In the genomic region with DNA sequence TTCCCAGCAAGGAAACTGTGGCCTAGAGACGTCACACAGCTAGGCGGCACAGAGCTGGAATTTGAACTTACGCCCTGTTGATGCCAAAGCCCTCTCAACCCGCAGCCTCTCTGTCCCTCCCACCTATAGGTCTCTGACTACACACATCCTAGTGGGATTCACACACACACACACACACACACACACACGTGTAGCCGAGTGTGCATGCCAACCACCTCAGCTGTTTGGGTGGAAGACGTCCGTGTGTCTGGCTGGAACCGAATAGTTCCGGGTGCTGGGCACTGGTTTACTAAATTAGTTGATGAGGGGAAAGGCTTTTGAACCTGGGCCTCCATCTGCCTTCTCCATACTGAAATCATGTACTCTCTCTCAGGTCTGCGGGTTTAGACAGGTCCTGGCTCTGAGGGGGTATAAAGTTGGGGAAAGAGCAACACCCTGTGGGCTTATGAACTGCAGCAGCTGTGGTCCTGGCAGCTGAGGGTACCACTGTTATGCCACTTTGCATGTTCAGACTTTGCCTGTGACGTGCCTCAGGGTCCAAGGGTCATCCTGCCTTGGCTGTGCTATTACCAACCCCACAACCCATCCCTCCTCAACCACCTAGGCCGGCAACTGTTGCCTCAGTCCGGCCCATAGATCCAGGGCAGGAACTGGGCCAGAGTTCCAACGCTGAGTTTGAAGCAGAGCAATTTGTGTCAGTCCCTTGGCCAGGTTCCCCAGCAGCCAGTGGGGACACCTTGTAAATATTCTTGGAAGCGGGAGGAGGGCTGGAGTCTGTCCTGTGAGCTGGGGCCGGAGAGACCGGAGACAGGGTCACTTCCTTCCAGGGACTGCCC, we compare ENCODE assay signal across 18 cellular contexts. TPM values are rescaled to one million over a fixed set of nuclear protein-coding genes. Genes with fewer than 3 reads are reported as not detected.
DNase-seq lines count a peak whose midpoint lies in the region; ATAC-seq, FAIRE-seq and TF ChIP-seq lines count a peak whose summit lies in the region.
"Had no signal": no experiment of that assay in that cellular context is flagged by ENCODE, and none has a peak within 500 bp of the region (broad histone marks: within the 10 kb centered on the region; RNA-seq: fewer than 3 reads in every experiment).

No MANE protein-coding gene starts in this region.

- intact Hi-C loops in transverse colon (cut with DNase I; ENCODE audit: low total_unique reads), result no loop called here

- H3K27me3 ChIP-seq in hepatocyte (peaks cover 62% of the 10 kb centered on the region), neuronal stem cell (ENCODE audit: control insufficient read depth in 3 of 3, insufficient read depth in 3 of 3, low read depth in 1 of 3, low read length in 3 of 3) (peaks cover 5 to 84% (median 60%) of the 10 kb centered on the region in 3 experiments), transverse colon (peaks cover 43% of the 10 kb centered on the region)

- no peak overlapping the region for H3K18ac ChIP-seq in neuronal stem cell (ENCODE audit: low read length)

- H2AK5ac ChIP-seq in neuronal stem cell (ENCODE audit: low read depth, low read length), result no peak overlapping the region

- no peak for TF ChIP-seq CTCF in hepatocyte (IDR thresholded peaks at IDR 0.05; ENCODE audit: poor library complexity)
- TF ChIP-seq CTCF in transverse colon (IDR thresholded peaks at IDR 0.05), result no peak

- H2AFZ ChIP-seq in hepatocyte (no peak overlapping the region), neuronal stem cell (ENCODE audit: low read length) (no peak overlapping the region)

- H3K14ac ChIP-seq in neuronal stem cell (ENCODE audit: low read length), result no peak overlapping the region

- H3K9me3 ChIP-seq in hepatocyte (ENCODE audit: low read depth), result no peaks in the 10 kb centered on the region
- no peaks in the 10 kb centered on the region for H3K9me3 ChIP-seq in neuronal stem cell (replicated peaks in 1 of 2; ENCODE audit: control insufficient read depth in 2 of 2, insufficient read depth in 1 of 2, low read depth in 1 of 2, low read length in 2 of 2)
- no peaks in the 10 kb centered on the region for H3K9me3 ChIP-seq in transverse colon
- H3K9me3 ChIP-seq: Caco-2, SJCRH30 had no signal

- in situ Hi-C loops in transverse colon (cut with MboI; ENCODE audit: low pct_ligation_motif_present in 1 of 4, low pct_unique_long_range_greater_than_20kb in 1 of 4, low sequenced_read_pairs in 3 of 4), result no loop called here

- no peaks in the 10 kb centered on the region for H3K36me3 ChIP-seq in hepatocyte (replicated peaks; ENCODE audit: insufficient read depth, low read depth)
- no peaks in the 10 kb centered on the region for H3K36me3 ChIP-seq in neuronal stem cell (replicated peaks in 1 of 2; ENCODE audit: control insufficient read depth in 2 of 2, insufficient read depth in 2 of 2, low read length in 2 of 2)
- no peaks in the 10 kb centered on the region for H3K36me3 ChIP-seq in transverse colon
- H3K36me3 ChIP-seq: SJCRH30 had no signal

- no peak overlapping the region for H3K9ac ChIP-seq in neuronal stem cell (ENCODE audit: low read depth, low read length, poor library complexity)

- no peak overlapping the region for H3K4me3 ChIP-seq in hepatocyte
- H3K4me3 ChIP-seq in neuronal stem cell (ENCODE audit: low read length in 2 of 2), result no peak overlapping the region
- H3K4me3 ChIP-seq in transverse colon, result no peak overlapping the region
- H3K4me3 ChIP-seq: SJCRH30 had no signal

- H2BK5ac ChIP-seq in neuronal stem cell (ENCODE audit: low read length), result no peak overlapping the region

- H3K23ac ChIP-seq in neuronal stem cell (ENCODE audit: low read depth, low read length, poor library complexity), result peak overlapping the region; percentile 40

- no peaks in the 10 kb centered on the region for H3K9me2 ChIP-seq in hepatocyte (replicated peaks; ENCODE audit: insufficient read depth)

- no peak for FAIRE-seq in GM12891 (lab: Jason Lieb, UNC)

- no peak overlapping the region for H2BK15ac ChIP-seq in neuronal stem cell (ENCODE audit: low read length)

- no peaks in the 10 kb centered on the region for H3K79me1 ChIP-seq in neuronal stem cell (ENCODE audit: low read depth, low read length)

- no peak overlapping the region for H3K4me2 ChIP-seq in hepatocyte
- H3K4me2 ChIP-seq in neuronal stem cell (ENCODE audit: insufficient read depth, low read length, poor library complexity, severe bottlenecking), result no peak overlapping the region

- TF ChIP-seq POLR2A in GM12891 (IDR thresholded peaks at IDR 0.05; ENCODE audit: low read depth, low read length) (peak; percentile 56; the same call in 1 of the 2 replicates), transverse colon (IDR thresholded peaks at IDR 0.05) (no peak)

- no peak overlapping the region for H3K4ac ChIP-seq in neuronal stem cell (ENCODE audit: low read length)

- no peak overlapping the region for H2BK120ac ChIP-seq in neuronal stem cell (ENCODE audit: low read depth, low read length)

- no peaks in the 10 kb centered on the region for H3K79me2 ChIP-seq in hepatocyte

- DNase-seq in Ammon's horn (ENCODE audit: low spot score), result peak; percentile 63
- DNase-seq in GM12891 (ENCODE audit: insufficient read length, low spot score), result no peak
- peak; percentile 32 for DNase-seq in hepatocyte (ENCODE audit: low spot score)
- no peak for DNase-seq in neuronal stem cell (ENCODE audit: low spot score)
- no peak for DNase-seq in GF-D8 (lab: John Stamatoyannopoulos, UW)
- no peak for DNase-seq in transverse colon
- DNase-seq: activated CD4-positive, alpha-beta T cell treated with anti-CD3 and anti-CD28 coated beads, Interleukin-2, amount 10 ng/mL, durations not matched to agents 24 days and 14 days; activated naive CD4-positive, alpha-beta T cell treated with anti-CD3 and anti-CD28 coated beads for 36 hours; Caco-2; effector memory CD4-positive, alpha-beta T cell; HCEC 1CT; NCI-H446 treated with DMSO at 0.1 percent for 48 hours; SJCRH30; stimulated activated CD4-positive, alpha-beta T cell treated with anti-CD3 and anti-CD28 coated beads, Interleukin-2, amount 100 ng/mL, for 24 hours; T1000 had no signal

- no peak for ATAC-seq in HG02870 (IDR thresholded peaks at IDR 0.05; ENCODE audit: unreplicated experiment)
- ATAC-seq in GM18520 (IDR thresholded peaks at IDR 0.05; ENCODE audit: unreplicated experiment), result no peak

- no peak overlapping the region for H3K27ac ChIP-seq in hepatocyte
- no peak overlapping the region for H3K27ac ChIP-seq in neuronal stem cell (replicated peaks; ENCODE audit: low read length)
- H3K27ac ChIP-seq in transverse colon, result no peak overlapping the region
- H3K27ac ChIP-seq: SJCRH30 had no signal

- H2BK12ac ChIP-seq in neuronal stem cell (ENCODE audit: low read length), result no peak overlapping the region

- 81% methylated on average over 18 of the region's 18 CpGs for WGBS in hepatocyte (ENCODE audit: low lambda C conversion rate, missing lambda C conversion rate)
- WGBS in neuronal stem cell (ENCODE audit: extremely low coverage in 2 of 2, insufficient read length in 2 of 2, insufficient replicate concordance in 1 of 2), 2 donors, result no CpG with 5 or more reads among the region's 18 CpGs
- 62 to 67% methylated on average over 3 to 18 of the region's 18 CpGs for WGBS in transverse colon (ENCODE audit: low coverage in 1 of 2), 2 donors

- H4K20me1 ChIP-seq in hepatocyte (ENCODE audit: insufficient read depth, poor library complexity, severe bottlenecking), result no peaks in the 10 kb centered on the region

- H3K4me1 ChIP-seq in hepatocyte (ENCODE audit: insufficient read depth), result peaks cover 5% of the 10 kb centered on the region
- no peaks in the 10 kb centered on the region for H3K4me1 ChIP-seq in neuronal stem cell (ENCODE audit: control insufficient read depth in 2 of 2, insufficient read depth in 1 of 2, low read depth in 1 of 2, low read length in 2 of 2)
- peaks cover 4 to 10% (median 8%) of the 10 kb centered on the region in 4 donors for H3K4me1 ChIP-seq in transverse colon
- H3K4me1 ChIP-seq: Caco-2, SJCRH30 had no signal

- TF ChIP-seq EP300 in transverse colon (IDR thresholded peaks at IDR 0.05; ENCODE audit: low read depth), result no peak

- no peak overlapping the region for H4K8ac ChIP-seq in neuronal stem cell (ENCODE audit: low read depth, low read length)

- no peak overlapping the region for H4K91ac ChIP-seq in neuronal stem cell (ENCODE audit: low read depth, low read length, poor library complexity)

TF ChIP-seq in GM12891, 5 proteins besides CTCF, POLR2A, EP300 and RAD21:
- TF ChIP-seq PAX5 (IDR thresholded peaks at IDR 0.05; ENCODE audit: insufficient read depth, low read length, severe bottlenecking) (no peak), TAF1 (IDR thresholded peaks at IDR 0.05; ENCODE audit: low read depth, low read length) (no peak), SPI1 (IDR thresholded peaks at IDR 0.05; ENCODE audit: low read depth, low read length) (no peak), POU2F2 (IDR thresholded peaks at IDR 0.05; ENCODE audit: low read depth, low read length) (no peak), POLR2AphosphoS5 (IDR thresholded peaks at IDR 0.05; ENCODE audit: low read depth, low read length) (no peak; the same call in 1 of the 2 replicates)

RNA-seq across cellular contexts. Expression of gene PSD2, which starts 50.5 kb away (rescaled TPM):
- polyA plus RNA-seq in GM12891 (2012; ENCODE audit: low read depth, missing spikeins), result 0.08 TPM
- total RNA-seq in hepatocyte (not detected in 2 replicates), transverse colon (under 1 TPM in 1 of 4 donors, not detected in 3; 0.16 TPM)
- 0.54 TPM in 1 of 2 replicates, not detected in the other for polyA plus RNA-seq in hepatocyte
- 0.92 TPM for polyA plus RNA-seq in neuronal stem cell (2013, experiment 1 of 2)
- polyA plus RNA-seq in neuronal stem cell (2013, experiment 2 of 2), result 0.93 TPM
- total RNA-seq: activated CD4-positive, alpha-beta T cell treated with anti-CD3 and anti-CD28 coated beads, Interleukin-2, amount 10 ng/mL, durations not matched to agents 24 days and 14 days; activated naive CD4-positive, alpha-beta T cell treated with anti-CD3 and anti-CD28 coated beads for 36 hours; myocyte; SJCRH30 had no signal

Comparison
In these comparisons a context has a peak if more than half of its experiments do, and no peak if none do; other contexts are left out.
1. DNase-seq: peak in Ammon's horn (single experiment) and hepatocyte (single experiment); none in GM12891 (single experiment), neuronal stem cell (single experiment), GF-D8 (single experiment) and transverse colon (single experiment).